In the genomic region with DNA sequence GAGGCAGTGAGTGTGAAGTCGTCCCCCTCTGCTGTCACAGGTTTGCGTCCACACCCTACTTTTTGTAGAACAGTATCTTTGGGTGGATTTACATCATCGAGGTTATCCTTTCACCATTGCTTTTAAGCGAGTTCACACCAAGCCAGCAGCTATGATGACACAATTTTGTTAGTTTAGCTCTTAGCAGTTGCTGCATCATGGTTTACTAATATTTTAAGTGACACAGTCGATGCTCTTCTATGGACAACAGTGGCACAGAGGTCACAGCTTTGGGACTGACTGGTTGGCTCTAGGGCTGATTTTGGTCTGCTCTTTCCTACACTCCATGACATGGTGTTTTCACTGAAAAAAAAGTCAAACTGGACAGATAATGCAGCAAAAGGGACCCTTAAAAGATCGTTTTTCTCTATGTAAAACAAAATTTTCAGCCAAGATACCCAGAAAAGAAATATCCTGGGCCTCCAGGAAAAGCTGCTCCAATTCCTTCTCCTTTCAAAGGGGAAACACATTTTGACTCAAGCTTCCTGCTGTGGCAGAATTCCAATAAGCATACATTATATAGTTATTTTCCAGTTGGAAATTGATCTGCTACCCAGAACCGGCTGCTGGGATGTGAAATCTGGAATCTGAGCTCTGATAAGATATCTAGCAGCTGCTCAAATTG, we compare ENCODE assay signal across 11 cellular contexts.
DNase-seq lines count a peak whose midpoint lies in the region; ATAC-seq, FAIRE-seq and TF ChIP-seq lines count a peak whose summit lies in the region.
"Had no signal": no experiment of that assay in that cellular context is flagged by ENCODE, and none has a peak within 500 bp of the region (broad histone marks: within the 10 kb centered on the region; RNA-seq: fewer than 3 reads in every experiment).

No MANE protein-coding gene starts in this region.

- FAIRE-seq in GM12892 (lab: Jason Lieb, UNC) = no peak

- no peaks in the 10 kb centered on the region for H3K4me1 ChIP-seq in CD4-positive, CD25-positive, alpha-beta regulatory T cell (ENCODE audit: control insufficient read depth, insufficient read depth, low read length, poor library complexity, severe bottlenecking)
- no peaks in the 10 kb centered on the region for H3K4me1 ChIP-seq in psoas muscle
- H3K4me1 ChIP-seq: foreskin keratinocyte had no signal

- intact Hi-C loops in dorsolateral prefrontal cortex (cut with DNase I) = loop anchor here in 1 of 2 donors (10.0 kb wide), 1 partner anchor 105 kb away; no protein-coding TSS in a partner anchor
- intact Hi-C loops in psoas muscle (cut with DNase I) = no loop called here

- no peaks in the 10 kb centered on the region for H3K9me3 Mint-ChIP-seq in CD4-positive, CD25-positive, alpha-beta regulatory T cell
- H3K9me3 Mint-ChIP-seq: central memory CD8-positive, alpha-beta T cell had no signal

- H3K27me3 ChIP-seq in CD4-positive, CD25-positive, alpha-beta regulatory T cell (ENCODE audit: control insufficient read depth, insufficient read depth, low read length) = no peaks in the 10 kb centered on the region
- H3K27me3 ChIP-seq in dorsolateral prefrontal cortex = no peaks in the 10 kb centered on the region
- H3K27me3 ChIP-seq in psoas muscle (ENCODE audit: insufficient read depth in 3 of 3, low read length in 2 of 3) = no peaks in the 10 kb centered on the region
- H3K27me3 ChIP-seq: foreskin keratinocyte had no signal

- H3K36me3 Mint-ChIP-seq in CD4-positive, CD25-positive, alpha-beta regulatory T cell = peaks cover 42% of the 10 kb centered on the region

- no peak overlapping the region for H3K27ac ChIP-seq in CD4-positive, CD25-positive, alpha-beta regulatory T cell (ENCODE audit: insufficient read depth, low read length, poor library complexity, severe bottlenecking)
- H3K27ac ChIP-seq in dorsolateral prefrontal cortex (peak overlapping the region in 51 of 59 donors; percentile 2 to 82 (median 63)), psoas muscle (peak overlapping the region; percentile 60)
- H3K27ac ChIP-seq: foreskin keratinocyte had no signal

- no peak overlapping the region for H3K4me3 Mint-ChIP-seq in CD4-positive, CD25-positive, alpha-beta regulatory T cell
- H3K4me3 Mint-ChIP-seq: central memory CD8-positive, alpha-beta T cell had no signal

- TF ChIP-seq CTCF in dorsolateral prefrontal cortex (IDR thresholded peaks at IDR 0.05 in 54 of 56, conservative IDR thresholded peaks at IDR 0.05 in 2 of 56; ENCODE audit: low read depth in 1 of 56, partially characterized antibody in 56 of 56) (no peak), psoas muscle (IDR thresholded peaks at IDR 0.05) (no peak)

- DNase-seq in CD4-positive, CD25-positive, alpha-beta regulatory T cell = no peak
- peak; percentile 40 for DNase-seq in NCI-H226
- no peak for DNase-seq in dorsolateral prefrontal cortex
- no peak for DNase-seq in psoas muscle
- no peak for DNase-seq in GF-D8 (lab: John Stamatoyannopoulos, UW)
- DNase-seq in GM12892 (ENCODE audit: insufficient read length) = no peak
- DNase-seq: foreskin keratinocyte, NCI-H345 had no signal

- H3K9me3 ChIP-seq in CD4-positive, CD25-positive, alpha-beta regulatory T cell (ENCODE audit: control insufficient read depth in 2 of 2, low read length in 2 of 2) = no peaks in the 10 kb centered on the region
- H3K9me3 ChIP-seq in psoas muscle = no peaks in the 10 kb centered on the region

- ATAC-seq in CD4-positive, CD25-positive, alpha-beta regulatory T cell (ENCODE audit: low read depth in 2 of 2) = no peak
- ATAC-seq in psoas muscle = no peak
- no peak for ATAC-seq in GM21529 (IDR thresholded peaks at IDR 0.05; ENCODE audit: unreplicated experiment)
- no peak for ATAC-seq in GM21381 (IDR thresholded peaks at IDR 0.05; ENCODE audit: unreplicated experiment)
- ATAC-seq: foreskin keratinocyte had no signal

- peaks cover 65% of the 10 kb centered on the region for H3K36me3 ChIP-seq in CD4-positive, CD25-positive, alpha-beta regulatory T cell (ENCODE audit: control insufficient read depth, insufficient read depth, low read length)
- peaks cover 7 to 67% of the 10 kb centered on the region in 2 donors for H3K36me3 ChIP-seq in psoas muscle (ENCODE audit: insufficient read depth in 1 of 2, low read depth in 1 of 2)

- H3K4me3 ChIP-seq in CD4-positive, CD25-positive, alpha-beta regulatory T cell (ENCODE audit: low read depth, low read length) = no peak overlapping the region
- H3K4me3 ChIP-seq in dorsolateral prefrontal cortex (no peak overlapping the region), psoas muscle (no peak overlapping the region)

- H3K27me3 Mint-ChIP-seq in CD4-positive, CD25-positive, alpha-beta regulatory T cell = no peaks in the 10 kb centered on the region
- H3K27me3 Mint-ChIP-seq: central memory CD8-positive, alpha-beta T cell had no signal

- TF ChIP-seq POLR2A in GM12892 (IDR thresholded peaks at IDR 0.05; ENCODE audit: low read depth, low read length) = no peak

- H3K4me1 Mint-ChIP-seq in CD4-positive, CD25-positive, alpha-beta regulatory T cell = peaks cover 0 to 6% (median 4%) of the 10 kb centered on the region in 4 donors
- H3K4me1 Mint-ChIP-seq: central memory CD8-positive, alpha-beta T cell had no signal

- WGBS in psoas muscle, 3 donors = 76 to 79% (median 77%) methylated on average over 7 of the region's 7 CpGs

- peak overlapping the region in 2 of 3 donors; percentile 23 to 56 for H3K27ac Mint-ChIP-seq in CD4-positive, CD25-positive, alpha-beta regulatory T cell
